Comparison of ENCODE assay signal across 1 cellular context in genomic region chr7:139358541-139359365, GRCh38.
TF ChIP-seq lines count a peak whose summit lies in the region.

No MANE protein-coding gene starts in this region.

TF ChIP-seq in endothelial cell of umbilical vein, 7 proteins besides CTCF, POLR2A, EP300 and RAD21 (continued from another document):
- no peak for TF ChIP-seq EZH2 (IDR thresholded peaks at IDR 0.05; ENCODE audit: borderline replicate concordance, low read depth, low read length, severe bottlenecking)
- TF ChIP-seq GATA2 (IDR thresholded peaks at IDR 0.05; ENCODE audit: insufficient read depth, insufficient read length, low read depth, low read length) = no peak
